Comparison of ENCODE assay signal across 8 cellular contexts in genomic region chr4:109434007-109434792, GRCh38. TPM values are rescaled to one million over a fixed set of nuclear protein-coding genes. Genes with fewer than 3 reads are reported as not detected.
DNase-seq lines count a peak whose midpoint lies in the region; ATAC-seq, FAIRE-seq and TF ChIP-seq lines count a peak whose summit lies in the region.

No MANE protein-coding gene starts in this region.

- peak overlapping the region; percentile 74 for H3K9ac ChIP-seq in Loucy (ENCODE audit: low read depth, low read length, poor library complexity, severe bottlenecking)

- TF ChIP-seq CTCF in Loucy (conservative IDR thresholded peaks at IDR 0.05; ENCODE audit: low read length) = no peak
- no peak for TF ChIP-seq CTCF in fibroblast of the aortic adventitia (IDR thresholded peaks at IDR 0.05; ENCODE audit: insufficient read depth, low read length)

- DNase-seq in GM12892 (ENCODE audit: insufficient read length) = no peak
- no peak for DNase-seq in H7
- peak; percentile 2 for DNase-seq in activated T-helper 1 cell treated with Interleukin-2 at 50 U/mL for 16 hours (ENCODE audit: low read depth)
- peak; percentile 22 for DNase-seq in fibroblast of the aortic adventitia (ENCODE audit: low read depth)
- DNase-seq in natural killer cell treated with Interleukin-12 subunit alpha and Interleukin-12 subunit beta and Interleukin-15 and Interleukin-18, amount 100 ng/mL, for 72 hours (ENCODE audit: low spot score) = peak; percentile 61
- no peak for DNase-seq in NCI-H2107 (lab: John Stamatoyannopoulos, UW)
- DNase-seq in iPS-NIHi7 (ENCODE audit: extremely low spot score) = no peak

- ATAC-seq in natural killer cell treated with Interleukin-12 subunit alpha and Interleukin-12 subunit beta and Interleukin-15 and Interleukin-18, amount 100 ng/mL, for 72 hours = peak; percentile 71 to 79

- H3K27ac Mint-ChIP-seq in natural killer cell treated with Interleukin-12 subunit alpha and Interleukin-12 subunit beta and Interleukin-15 and Interleukin-18, amount 100 ng/mL, for 72 hours = peak overlapping the region; percentile 60 to 66

- H3K9me3 ChIP-seq in Loucy (ENCODE audit: insufficient read depth, low read depth, low read length) = no peaks in the 10 kb centered on the region

- peak overlapping the region; percentile 86 for H3K4me2 ChIP-seq in Loucy (ENCODE audit: low read depth, low read length, poor library complexity, severe bottlenecking)

- H3K9me2 ChIP-seq in Loucy (replicated peaks; ENCODE audit: low read depth, low read length) = no peaks in the 10 kb centered on the region

- H2AFZ ChIP-seq in Loucy (ENCODE audit: low read length) = peak overlapping the region; percentile 15; the same call in 1 of the 2 replicates

- H3K4me1 ChIP-seq in Loucy (ENCODE audit: insufficient read depth, low read length, poor library complexity, severe bottlenecking) = peaks cover 50% of the 10 kb centered on the region

- no peak for TF ChIP-seq POLR2A in GM12892 (IDR thresholded peaks at IDR 0.05; ENCODE audit: low read depth, low read length)

- peak overlapping the region; percentile 88 for H3K4me3 Mint-ChIP-seq in natural killer cell treated with Interleukin-12 subunit alpha and Interleukin-12 subunit beta and Interleukin-15 and Interleukin-18, amount 100 ng/mL, for 72 hours

- peaks cover 5% of the 10 kb centered on the region for H3K36me3 Mint-ChIP-seq in natural killer cell treated with Interleukin-12 subunit alpha and Interleukin-12 subunit beta and Interleukin-15 and Interleukin-18, amount 100 ng/mL, for 72 hours

- peaks cover 46% of the 10 kb centered on the region for H4K20me1 ChIP-seq in Loucy (ENCODE audit: insufficient read depth, low read length, poor library complexity, severe bottlenecking)

- H3K4me3 ChIP-seq in H7 (ENCODE audit: insufficient read depth, low read depth, low read length) = peak overlapping the region; percentile 76
- peak overlapping the region; percentile 80 for H3K4me3 ChIP-seq in Loucy (ENCODE audit: low read length, poor library complexity, severe bottlenecking)
- H3K4me3 ChIP-seq in fibroblast of the aortic adventitia (ENCODE audit: low read depth, low read length) = peak overlapping the region; percentile 83

- no peaks in the 10 kb centered on the region for H3K9me3 Mint-ChIP-seq in natural killer cell treated with Interleukin-12 subunit alpha and Interleukin-12 subunit beta and Interleukin-15 and Interleukin-18, amount 100 ng/mL, for 72 hours

- H3K36me3 ChIP-seq in H7 (replicated peaks; ENCODE audit: control insufficient read depth, insufficient read depth, low read length) (no peaks in the 10 kb centered on the region), Loucy (ENCODE audit: insufficient read depth, low read length) (no peaks in the 10 kb centered on the region)

- peak; percentile 48 for FAIRE-seq in GM12892 (lab: Jason Lieb, UNC)

- no peaks in the 10 kb centered on the region; the same call in 1 of the 2 replicates for H3F3A ChIP-seq in Loucy (ENCODE audit: low read depth)

- H3K4me1 Mint-ChIP-seq in natural killer cell treated with Interleukin-12 subunit alpha and Interleukin-12 subunit beta and Interleukin-15 and Interleukin-18, amount 100 ng/mL, for 72 hours (ENCODE audit: low read depth in 2 of 2) = peaks cover 32 to 44% of the 10 kb centered on the region in 2 donors

- no peaks in the 10 kb centered on the region for H3K27me3 ChIP-seq in H7 (ENCODE audit: control insufficient read depth, insufficient read depth, low read length)
- no peaks in the 10 kb centered on the region for H3K27me3 ChIP-seq in Loucy (ENCODE audit: insufficient read depth, low read length, poor library complexity, severe bottlenecking)

- H3K27me3 Mint-ChIP-seq in natural killer cell treated with Interleukin-12 subunit alpha and Interleukin-12 subunit beta and Interleukin-15 and Interleukin-18, amount 100 ng/mL, for 72 hours = no peaks in the 10 kb centered on the region

- peaks cover 69% of the 10 kb centered on the region for H3K79me2 ChIP-seq in Loucy (ENCODE audit: insufficient read depth, low read length)

RNA-seq across cellular contexts. Expression of gene SEC24B, which starts 0.6 kb away (rescaled TPM):
- 13.5 TPM for polyA plus RNA-seq in GM12892 (2012; ENCODE audit: missing spikeins)
- 21.4 and 21.7 TPM in 2 replicates for total RNA-seq in H7 (2014; rRNA removed; shearing (Covaris generic))
- total RNA-seq in fibroblast of the aortic adventitia (ENCODE audit: low replicate concordance) = 13.5 and 29.6 TPM in 2 replicates
- 10 to 100 TPM; 29.5 to 29.9 TPM for total RNA-seq in natural killer cell treated with Interleukin-12 subunit alpha and Interleukin-12 subunit beta and Interleukin-15 and Interleukin-18, amount 100 ng/mL, for 72 hours

Comparison
In these comparisons a context has a peak if more than half of its experiments do, and no peak if none do; other contexts are left out.
1. DNase-seq: peak in activated T-helper 1 cell treated with Interleukin-2 at 50 U/mL for 16 hours (single experiment), fibroblast of the aortic adventitia (single experiment) and natural killer cell treated with Interleukin-12 subunit alpha and Interleukin-12 subunit beta and Interleukin-15 and Interleukin-18, amount 100 ng/mL, for 72 hours (single experiment); none in GM12892 (single experiment), H7 (single experiment), NCI-H2107 (single experiment) and iPS-NIHi7 (single experiment).
2. Peak in every context shown above with its lines, with median percentiles within 50 percentile points of each other: H3K4me3 ChIP-seq.